ENCODE assay signal across 13 cellular contexts in the genomic region with DNA sequence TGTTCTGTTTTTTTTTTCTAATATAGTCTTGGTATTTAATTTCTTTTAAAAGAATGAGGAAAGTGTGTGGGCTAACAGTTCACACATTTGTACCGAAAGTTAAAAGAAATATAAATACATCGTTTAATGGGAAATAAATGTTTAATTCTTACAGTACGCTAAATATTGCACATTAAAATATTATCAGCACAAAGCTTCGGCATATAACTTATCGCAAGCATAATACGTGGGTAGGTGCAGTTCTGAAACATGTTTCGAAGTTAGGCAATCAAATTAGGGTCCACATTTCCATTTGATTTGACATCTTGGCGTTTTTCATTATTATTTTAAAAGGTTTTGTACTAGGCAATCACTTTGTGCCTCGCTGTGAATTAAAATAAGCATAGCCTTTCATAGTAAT. TPM values are rescaled to one million over a fixed set of nuclear protein-coding genes. Genes with fewer than 3 reads are reported as not detected.
A peak's percentile ranks its signal among the peaks of the same experiment; 100 is the strongest.
DNase-seq lines count a peak whose midpoint lies in the region; ATAC-seq and TF ChIP-seq lines count a peak whose summit lies in the region.
"Had no signal": no experiment of that assay in that cellular context is flagged by ENCODE, and none has a peak within 500 bp of the region (broad histone marks: within the 10 kb centered on the region; RNA-seq: fewer than 3 reads in every experiment).

No MANE protein-coding gene starts in this region.

- no peak for TF ChIP-seq CTCF in PC-3 (conservative IDR thresholded peaks at IDR 0.05; ENCODE audit: low read depth, low read length)
- no peak for TF ChIP-seq CTCF in prostate gland (IDR thresholded peaks at IDR 0.05)

- peaks cover 6% of the 10 kb centered on the region for H3F3A ChIP-seq in PC-3 (ENCODE audit: low read length, unreplicated experiment)

- H3K4me2 ChIP-seq in BLaER1 (peak overlapping the region; percentile 34), PC-3 (ENCODE audit: low read length) (peak overlapping the region; percentile 80)

- POLR2A ChIA-PET in PC-3 (lab: Charles Lee; ENCODE audit: unreplicated experiment): no interaction called here

- no TSS peak for BruUV-seq in PC-3 (replicated peaks; lab: Mats Ljungman, UMichigan)

- H2AFZ ChIP-seq in PC-3 (ENCODE audit: low read length): no peak overlapping the region

- no peak for TF ChIP-seq POLR2A in prostate gland (IDR thresholded peaks at IDR 0.05)

- no peaks in the 10 kb centered on the region for H3K27me3 ChIP-seq in BLaER1
- no peaks in the 10 kb centered on the region for H3K27me3 ChIP-seq in PC-3 (ENCODE audit: low read length)
- H3K27me3 ChIP-seq in ectodermal cell (ENCODE audit: control insufficient read depth, insufficient read depth, low read length, poor library complexity, severe bottlenecking): no peaks in the 10 kb centered on the region
- H3K27me3 ChIP-seq in prostate gland (replicated peaks; ENCODE audit: insufficient read depth): no peaks in the 10 kb centered on the region
- H3K27me3 ChIP-seq: right lobe of liver had no signal

- H3K4me3 ChIP-seq in BLaER1: no peak overlapping the region
- H3K4me3 ChIP-seq in PC-3 (ENCODE audit: low read length): 0 out of 2 replicates have a peak overlapping the region, but pooled peaks have one; percentile 10
- no peak overlapping the region for H3K4me3 ChIP-seq in ectodermal cell (ENCODE audit: insufficient read depth, low read depth, low read length)
- no peak overlapping the region for H3K4me3 ChIP-seq in prostate gland
- H3K4me3 ChIP-seq: mucosa of descending colon, right lobe of liver had no signal

- CTCF ChIA-PET in PC-3 (lab: Charles Lee): no interaction called here

- H3K36me3 ChIP-seq in BLaER1 (peaks cover 78% of the 10 kb centered on the region), PC-3 (ENCODE audit: low read depth, low read length) (peaks cover 6% of the 10 kb centered on the region; the same call in 1 of the 2 replicates), ectodermal cell (ENCODE audit: control insufficient read depth, insufficient read depth, low read length) (no peaks in the 10 kb centered on the region), prostate gland (no peaks in the 10 kb centered on the region)

- DNase-seq in PC-3: no peak
- no peak for DNase-seq in prostate gland (ENCODE audit: low spot score)
- DNase-seq in NCI-H1105 (lab: John Stamatoyannopoulos, UW): no peak
- no peak for DNase-seq in stimulated activated CD4-positive, alpha-beta T cell treated with anti-CD3 and anti-CD28 coated beads, Interleukin-4, amount 100 ng/mL, for 1 hour
- DNase-seq in SW 1271 (lab: John Stamatoyannopoulos, UW): no peak
- DNase-seq in LoVo (ENCODE audit: low spot score): no peak
- DNase-seq: activated CD8-positive, alpha-beta memory T cell treated with anti-CD3 and anti-CD28 coated beads, Interleukin-2, amount 10 ng/mL, durations not matched to agents 7 days and 5 days; effector memory CD4-positive, alpha-beta T cell; mucosa of descending colon; right lobe of liver; T1000 had no signal

- H3K4me1 ChIP-seq in BLaER1 (peaks cover 32% of the 10 kb centered on the region), PC-3 (ENCODE audit: insufficient read depth, low read length) (peaks cover 42% of the 10 kb centered on the region), ectodermal cell (ENCODE audit: control insufficient read depth, insufficient read depth, low read length) (peaks cover 44% of the 10 kb centered on the region), prostate gland (replicated peaks) (peaks cover 17% of the 10 kb centered on the region)

- WGBS in ectodermal cell, 2 experiments: 92 to 94% methylated on average over 8 to 9 of the region's 9 CpGs
- 51% methylated on average over 9 of the region's 9 CpGs for whole genome bisulfite sequencing in prostate gland

- no peak overlapping the region for H3K27ac ChIP-seq in BLaER1
- H3K27ac ChIP-seq in PC-3 (ENCODE audit: low read length): peak overlapping the region; percentile 88
- H3K27ac ChIP-seq in ectodermal cell (ENCODE audit: insufficient read depth, low read depth, low read length, poor library complexity, severe bottlenecking): peak overlapping the region; percentile 10
- H3K27ac ChIP-seq in prostate gland: peak overlapping the region; percentile 39 to 71

- H4K20me1 ChIP-seq in BLaER1: peaks cover 94% of the 10 kb centered on the region
- peaks cover 13% of the 10 kb centered on the region for H4K20me1 ChIP-seq in PC-3 (ENCODE audit: low read length)

- intact Hi-C loops in PC-3 (cut with micrococcal nuclease): no loop called here
- intact Hi-C loops in prostate gland (cut with DNase I): loop anchor here (5.0 kb wide), 1 partner anchor 35 kb away; no protein-coding TSS in a partner anchor

- H3K79me2 ChIP-seq in PC-3 (ENCODE audit: low read length): peaks cover 75% of the 10 kb centered on the region

- ATAC-seq in PC-3: no peak
- ATAC-seq: right lobe of liver had no signal

- H3K9me2 ChIP-seq in PC-3 (replicated peaks; ENCODE audit: low read length): no peaks in the 10 kb centered on the region

- H3K9ac ChIP-seq in BLaER1 (no peak overlapping the region), PC-3 (ENCODE audit: low read length) (peak overlapping the region; percentile 18; the same call in 1 of the 2 replicates)

- H3K9me3 ChIP-seq in BLaER1: peaks cover 34% of the 10 kb centered on the region
- no peaks in the 10 kb centered on the region for H3K9me3 ChIP-seq in PC-3 (ENCODE audit: low read length)
- no peaks in the 10 kb centered on the region for H3K9me3 ChIP-seq in ectodermal cell (ENCODE audit: control insufficient read depth, low read length)
- H3K9me3 ChIP-seq in prostate gland: no peaks in the 10 kb centered on the region
- H3K9me3 ChIP-seq: mucosa of descending colon, right lobe of liver had no signal

RNA-seq across cellular contexts. Expression of a gene that starts 41.3 kb away (rescaled TPM):
- total RNA-seq in PC-3 (2014; rRNA removed): 40.5 and 46.3 TPM in 2 replicates
- polyA plus RNA-seq in ectodermal cell (2013, experiment 1 of 4): 68.2 TPM
- 67.9 TPM for polyA plus RNA-seq in ectodermal cell (2013, experiment 2 of 4)
- 58.8 TPM for polyA plus RNA-seq in ectodermal cell (2013, experiment 3 of 4)
- polyA plus RNA-seq in ectodermal cell (2013, experiment 4 of 4): 62.5 TPM
- total RNA-seq in prostate gland: 100 to 1,000 TPM in 1 of 2 donors, 10 to 100 TPM in 1; 87.2 to 203 TPM
